In genomic region chr17:39235555-39236221, GRCh38 we compare ENCODE assay signal across 1 cellular context.
TF ChIP-seq lines count a peak whose summit lies in the region.

No MANE protein-coding gene starts in this region.

TF ChIP-seq in HepG2, 621 proteins besides CTCF, POLR2A, EP300 and RAD21:
- peak; percentile 25; the same call in 1 of the 2 replicates for TF ChIP-seq STAG1 (CRISPR knock-in tag; IDR thresholded peaks at IDR 0.05)
- TF ChIP-seq MLXIP (CRISPR knock-in tag; IDR thresholded peaks at IDR 0.05; ENCODE audit: borderline replicate concordance) = no peak
- no peak for TF ChIP-seq MED1 (CRISPR knock-in tag; IDR thresholded peaks at IDR 0.05)
- TF ChIP-seq ZNF570 (CRISPR knock-in tag; IDR thresholded peaks at IDR 0.05; ENCODE audit: borderline replicate concordance) = 0 out of 2 replicates have a peak, but pooled peaks have one; percentile 41
- TF ChIP-seq ADNP (CRISPR knock-in tag; IDR thresholded peaks at IDR 0.05) = peak; percentile 71; the same call in 1 of the 2 replicates
- peak; percentile 63; a peak in 3 of 4 replicates for TF ChIP-seq HMGXB4 (CRISPR knock-in tag; IDR thresholded peaks at IDR 0.05; ENCODE audit: borderline replicate concordance in 1 of 2, low read depth in 1 of 2)
- no peak for TF ChIP-seq ZNF713 (CRISPR knock-in tag; IDR thresholded peaks at IDR 0.05)
- TF ChIP-seq ZMYM4 (CRISPR knock-in tag; IDR thresholded peaks at IDR 0.05) = no peak
- TF ChIP-seq PRMT3 (CRISPR knock-in tag; IDR thresholded peaks at IDR 0.05; ENCODE audit: borderline replicate concordance, low read depth) = no peak
- no peak for TF ChIP-seq ARHGAP35 (CRISPR knock-in tag; IDR thresholded peaks at IDR 0.05; ENCODE audit: borderline replicate concordance)
- no peak for TF ChIP-seq TFDP1 (CRISPR knock-in tag; IDR thresholded peaks at IDR 0.05; ENCODE audit: borderline replicate concordance)
- no peak for TF ChIP-seq ZFY (CRISPR knock-in tag; IDR thresholded peaks at IDR 0.05)
- TF ChIP-seq SAP130 (CRISPR knock-in tag; IDR thresholded peaks at IDR 0.05; ENCODE audit: low read depth) = 0 out of 2 replicates have a peak, but pooled peaks have one; percentile 18
- no peak for TF ChIP-seq NR1H2 (CRISPR knock-in tag; IDR thresholded peaks at IDR 0.05; ENCODE audit: borderline replicate concordance, low read depth)
- peak; percentile 51; the same call in 1 of the 2 replicates for TF ChIP-seq ZNF556 (CRISPR knock-in tag; IDR thresholded peaks at IDR 0.05; ENCODE audit: borderline replicate concordance)
- TF ChIP-seq SMARCE1 (IDR thresholded peaks at IDR 0.05; ENCODE audit: borderline replicate concordance) = no peak
- peak; percentile 96 for TF ChIP-seq XRCC5 (optimal IDR thresholded peaks at IDR 0.05; ENCODE audit: low read length)
- TF ChIP-seq ZNF790 (CRISPR knock-in tag; IDR thresholded peaks at IDR 0.05; ENCODE audit: borderline replicate concordance) = no peak
- TF ChIP-seq PRDM15 (CRISPR knock-in tag; IDR thresholded peaks at IDR 0.05) = no peak
- 0 out of 2 replicates have a peak, but pooled peaks have one; percentile 22 for TF ChIP-seq HIC2 (CRISPR knock-in tag; IDR thresholded peaks at IDR 0.05; ENCODE audit: low read depth)
- peak; percentile 59; the same call in 1 of the 2 replicates for TF ChIP-seq ZNF574 (CRISPR knock-in tag; IDR thresholded peaks at IDR 0.05)
- no peak for TF ChIP-seq ZNF367 (CRISPR knock-in tag; IDR thresholded peaks at IDR 0.05; ENCODE audit: borderline replicate concordance)
TF ChIP-seq in HepG2: peak in this region for 9.
